ENCODE assay signal across 8 cellular contexts in genomic region chr6:26103770-26104456, GRCh38. TPM values are rescaled to one million over a fixed set of nuclear protein-coding genes. Genes with fewer than 3 reads are reported as not detected.
DNase-seq lines count a peak whose midpoint lies in the region; ATAC-seq and TF ChIP-seq lines count a peak whose summit lies in the region.

No MANE protein-coding gene starts in this region.

- H3K36me3 Mint-ChIP-seq in activated CD4-positive, alpha-beta T cell treated with anti-CD3 and anti-CD28 coated beads, Interleukin-2, amount 10 ng/mL, durations not matched to agents 7 days and 5 days (ENCODE audit: low read depth) = peaks cover 2% of the 10 kb centered on the region

- peak overlapping the region; percentile 72 for H3K4me3 ChIP-seq in coronary artery

- H3K27ac ChIP-seq in coronary artery = peak overlapping the region; percentile 76 to 94

- H3K9me3 Mint-ChIP-seq in activated CD4-positive, alpha-beta T cell treated with anti-CD3 and anti-CD28 coated beads, Interleukin-2, amount 10 ng/mL, durations not matched to agents 7 days and 5 days = peaks cover 4% of the 10 kb centered on the region

- H3K27ac Mint-ChIP-seq in activated CD4-positive, alpha-beta T cell treated with anti-CD3 and anti-CD28 coated beads, Interleukin-2, amount 10 ng/mL, durations not matched to agents 7 days and 5 days = peak overlapping the region; percentile 99

- ATAC-seq in GM19043 (IDR thresholded peaks at IDR 0.05; ENCODE audit: low read depth, unreplicated experiment) (peak; percentile 81), HG03354 (IDR thresholded peaks at IDR 0.05; ENCODE audit: poor library complexity, severe bottlenecking, unreplicated experiment) (peak; percentile 91), left lobe of liver (peak; percentile 89)

- peak overlapping the region; percentile 84 for H3K4me3 Mint-ChIP-seq in activated CD4-positive, alpha-beta T cell treated with anti-CD3 and anti-CD28 coated beads, Interleukin-2, amount 10 ng/mL, durations not matched to agents 7 days and 5 days

- H3K27me3 Mint-ChIP-seq in activated CD4-positive, alpha-beta T cell treated with anti-CD3 and anti-CD28 coated beads, Interleukin-2, amount 10 ng/mL, durations not matched to agents 7 days and 5 days = peaks cover 2% of the 10 kb centered on the region

- CTCF ChIA-PET in activated CD4-positive, alpha-beta T cell treated with anti-CD3 and anti-CD28 coated beads, Interleukin-2, amount 10 ng/mL, durations not matched to agents 7 days and 5 days (lab: Charles Lee) = interaction anchor here (0.6 to 21.0 kb wide), 10 partner anchors 11 to 169 kb away, joined by 3 to 326 read pairs (median 4); a partner anchor contains a TSS

- POLR2A ChIA-PET in activated CD4-positive, alpha-beta T cell treated with anti-CD3 and anti-CD28 coated beads, Interleukin-2, amount 10 ng/mL, durations not matched to agents 7 days and 5 days (lab: Charles Lee) = interaction anchor here (0.6 to 2.9 kb wide), 16 partner anchors 20 to 1789 kb away, joined by 3 to 50 read pairs (median 6); a partner anchor contains a TSS

- no peak for TF ChIP-seq CTCF in coronary artery (IDR thresholded peaks at IDR 0.05)

- DNase-seq in AG20443 (ENCODE audit: low spot score) (peak; percentile 79), NCI-H526 treated with DMSO at 0.1 percent for 48 hours (lab: John Stamatoyannopoulos, UW) (peak; percentile 92), coronary artery (ENCODE audit: low spot score) (peak; percentile 94), left lobe of liver (ENCODE audit: low spot score) (peak; percentile 93)
- DNase-seq in activated CD4-positive, alpha-beta T cell treated with anti-CD3 and anti-CD28 coated beads, Interleukin-2, amount 10 ng/mL, durations not matched to agents 7 days and 5 days = peak; percentile 92
- peak; percentile 80 for DNase-seq in stimulated activated CD4-positive, alpha-beta T cell treated with anti-CD3 and anti-CD28 coated beads, Interleukin-2, amount 100 ng/mL, for 4 hours (ENCODE audit: low read depth)

- peaks cover 25% of the 10 kb centered on the region for H3K4me1 Mint-ChIP-seq in activated CD4-positive, alpha-beta T cell treated with anti-CD3 and anti-CD28 coated beads, Interleukin-2, amount 10 ng/mL, durations not matched to agents 7 days and 5 days

RNA-seq across cellular contexts. Expression of gene HFE, which starts 16.7 kb away (rescaled TPM):
- 1 to 10 TPM; 3.0 to 3.5 TPM for total RNA-seq in activated CD4-positive, alpha-beta T cell treated with anti-CD3 and anti-CD28 coated beads, Interleukin-2, amount 10 ng/mL, durations not matched to agents 7 days and 5 days
- 14.1 TPM for total RNA-seq in left lobe of liver

Comparison
In these comparisons a context has a peak if more than half of its experiments do, and no peak if none do; other contexts are left out.
1. Peak in every context shown above with its lines: DNase-seq, ATAC-seq, H3K4me3 ChIP-seq and H3K27ac ChIP-seq.